ENCODE assay signal across 8 cellular contexts in the genomic region with DNA sequence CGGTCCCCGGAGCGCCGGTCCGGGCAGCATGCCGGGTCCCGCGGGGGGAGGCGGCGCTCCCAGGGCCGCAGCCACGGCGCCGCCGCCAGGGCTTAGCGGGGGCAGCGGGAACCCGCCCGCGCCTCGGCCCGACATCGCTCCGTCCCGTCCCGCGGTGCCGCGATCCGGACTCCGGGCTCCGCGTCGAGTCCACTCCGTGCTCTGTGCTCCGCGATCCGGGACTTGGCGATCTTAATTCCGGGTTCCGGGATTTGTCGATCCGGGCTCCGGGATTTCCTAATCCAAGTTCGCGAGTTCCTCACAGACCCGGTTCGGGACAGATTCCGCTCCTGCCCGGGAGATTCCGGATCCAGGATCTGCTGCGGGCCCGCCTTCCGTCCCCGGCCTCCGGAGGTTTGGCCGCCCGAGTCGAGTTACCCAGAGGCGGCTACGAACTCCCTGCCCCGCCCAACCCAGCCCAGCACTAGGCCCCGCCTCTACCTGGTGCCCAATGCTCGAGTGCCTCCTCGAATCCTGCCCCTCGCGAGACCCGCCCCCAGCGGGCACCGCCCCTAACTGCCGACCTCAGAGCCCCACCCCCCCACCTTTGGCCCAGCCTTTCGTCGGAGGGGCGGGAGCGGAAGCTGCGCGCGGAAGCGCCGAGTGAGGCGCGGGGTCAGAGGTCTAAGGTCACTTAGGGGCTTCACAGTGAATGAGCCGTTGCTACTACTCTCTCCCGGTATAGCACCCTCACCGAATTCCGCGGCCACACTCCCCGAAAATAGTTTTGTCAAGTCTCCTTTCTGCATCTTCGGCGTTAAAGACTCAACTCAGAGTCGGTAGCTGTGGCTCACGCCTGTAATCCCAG. TPM values are rescaled to one million over a fixed set of nuclear protein-coding genes. Genes with fewer than 3 reads are reported as not detected.
DNase-seq lines count a peak whose midpoint lies in the region; ATAC-seq and TF ChIP-seq lines count a peak whose summit lies in the region.

A gene (minus strand): TSS at position 146 of the 847 bp plus-strand sequence. CDS start 11 bp downstream, at position 135.

- H3K4me1 ChIP-seq in esophagus (ENCODE audit: control insufficient read depth in 2 of 2, insufficient read depth in 2 of 2, low read length in 1 of 2): peaks cover 16% of the 10 kb centered on the region in 2 donors
- peaks cover 47% of the 10 kb centered on the region for H3K4me1 ChIP-seq in muscle layer of colon (ENCODE audit: insufficient read depth, low read length)

- H3K36me3 ChIP-seq in esophagus (ENCODE audit: control insufficient read depth in 2 of 2, insufficient read depth in 2 of 2, low read length in 1 of 2): no peaks in the 10 kb centered on the region
- H3K36me3 ChIP-seq in muscle layer of colon (ENCODE audit: insufficient read depth, low read length): no peaks in the 10 kb centered on the region

- H3K27ac ChIP-seq in esophagus (ENCODE audit: low read depth in 2 of 2, low read length in 1 of 2) (peak within 1 kb of the TSS; percentile 95 to 96), muscle layer of colon (ENCODE audit: low read depth, low read length) (peak within 1 kb of the TSS; percentile 99)

- H3K9me3 Mint-ChIP-seq in activated T-cell treated with anti-CD3 and anti-CD28 coated beads, Interleukin-2, amount 50 U/mL, for 4 hours: peaks cover under 1% of the 10 kb centered on the region

- H3K36me3 Mint-ChIP-seq in activated T-cell treated with anti-CD3 and anti-CD28 coated beads, Interleukin-2, amount 50 U/mL, for 4 hours (ENCODE audit: insufficient read depth): no peaks in the 10 kb centered on the region

- peak within 1 kb of the TSS; percentile 96 for H3K4me3 Mint-ChIP-seq in activated T-cell treated with anti-CD3 and anti-CD28 coated beads, Interleukin-2, amount 50 U/mL, for 4 hours

- H3K4me3 ChIP-seq in esophagus (ENCODE audit: low read depth in 1 of 2, low read length in 2 of 2) (peak within 1 kb of the TSS; percentile 94), muscle layer of colon (ENCODE audit: low read depth in 1 of 2, low read length in 2 of 2) (peak within 1 kb of the TSS; percentile 82 to 90)

- 0 to 1% methylated on average over 87 to 92 of the region's 92 CpGs for WGBS in esophagus, 2 donors

- no peaks in the 10 kb centered on the region for H3K27me3 Mint-ChIP-seq in activated T-cell treated with anti-CD3 and anti-CD28 coated beads, Interleukin-2, amount 50 U/mL, for 4 hours (ENCODE audit: low read depth)

- DNase-seq in DMS153 treated with DMSO at 0.1 percent for 48 hours (lab: John Stamatoyannopoulos, UW; ENCODE audit: unreplicated experiment) (peak; percentile 99), KG1 (lab: John Stamatoyannopoulos, UW) (peak; percentile 94)
- DNase-seq in activated T-cell treated with anti-CD3 and anti-CD28 coated beads, Interleukin-2, amount 50 U/mL, for 4 hours: peak; percentile 99
- peak; percentile 98 for DNase-seq in stimulated activated CD8-positive, alpha-beta memory T cell treated with anti-CD3 and anti-CD28 coated beads, Interleukin-7, amount 100 ng/mL, for 24 hours (ENCODE audit: low read depth)

- H3K4me1 Mint-ChIP-seq in activated T-cell treated with anti-CD3 and anti-CD28 coated beads, Interleukin-2, amount 50 U/mL, for 4 hours (ENCODE audit: low read depth): peaks cover 39% of the 10 kb centered on the region

- H3K9ac ChIP-seq in muscle layer of colon (ENCODE audit: low read length): peak within 1 kb of the TSS; percentile 87

- H3K27me3 ChIP-seq in esophagus (ENCODE audit: control insufficient read depth in 1 of 2, insufficient read depth in 2 of 2, low read length in 2 of 2): no peaks in the 10 kb centered on the region
- no peaks in the 10 kb centered on the region for H3K27me3 ChIP-seq in muscle layer of colon (ENCODE audit: control insufficient read depth in 1 of 2, insufficient read depth in 2 of 2, low read length in 2 of 2)

- ATAC-seq in GM21723 (IDR thresholded peaks at IDR 0.05; ENCODE audit: unreplicated experiment): peak; percentile 78
- peak; percentile 92 for ATAC-seq in activated T-cell treated with anti-CD3 and anti-CD28 coated beads, Interleukin-2, amount 50 U/mL, for 4 hours

- H3K9me3 ChIP-seq in esophagus (ENCODE audit: control insufficient read depth in 2 of 2, insufficient read depth in 1 of 2, low read depth in 1 of 2, low read length in 1 of 2) (no peaks in the 10 kb centered on the region), muscle layer of colon (ENCODE audit: low read length) (no peaks in the 10 kb centered on the region)

TF ChIP-seq in PFSK-1, 5 proteins besides CTCF, POLR2A, EP300 and RAD21:
- TF ChIP-seq POLR2AphosphoS5 (IDR thresholded peaks at IDR 0.05; ENCODE audit: low read depth, low read length): peak; percentile 32; the same call in 1 of the 2 replicates
- TF ChIP-seq, protein P1, sequence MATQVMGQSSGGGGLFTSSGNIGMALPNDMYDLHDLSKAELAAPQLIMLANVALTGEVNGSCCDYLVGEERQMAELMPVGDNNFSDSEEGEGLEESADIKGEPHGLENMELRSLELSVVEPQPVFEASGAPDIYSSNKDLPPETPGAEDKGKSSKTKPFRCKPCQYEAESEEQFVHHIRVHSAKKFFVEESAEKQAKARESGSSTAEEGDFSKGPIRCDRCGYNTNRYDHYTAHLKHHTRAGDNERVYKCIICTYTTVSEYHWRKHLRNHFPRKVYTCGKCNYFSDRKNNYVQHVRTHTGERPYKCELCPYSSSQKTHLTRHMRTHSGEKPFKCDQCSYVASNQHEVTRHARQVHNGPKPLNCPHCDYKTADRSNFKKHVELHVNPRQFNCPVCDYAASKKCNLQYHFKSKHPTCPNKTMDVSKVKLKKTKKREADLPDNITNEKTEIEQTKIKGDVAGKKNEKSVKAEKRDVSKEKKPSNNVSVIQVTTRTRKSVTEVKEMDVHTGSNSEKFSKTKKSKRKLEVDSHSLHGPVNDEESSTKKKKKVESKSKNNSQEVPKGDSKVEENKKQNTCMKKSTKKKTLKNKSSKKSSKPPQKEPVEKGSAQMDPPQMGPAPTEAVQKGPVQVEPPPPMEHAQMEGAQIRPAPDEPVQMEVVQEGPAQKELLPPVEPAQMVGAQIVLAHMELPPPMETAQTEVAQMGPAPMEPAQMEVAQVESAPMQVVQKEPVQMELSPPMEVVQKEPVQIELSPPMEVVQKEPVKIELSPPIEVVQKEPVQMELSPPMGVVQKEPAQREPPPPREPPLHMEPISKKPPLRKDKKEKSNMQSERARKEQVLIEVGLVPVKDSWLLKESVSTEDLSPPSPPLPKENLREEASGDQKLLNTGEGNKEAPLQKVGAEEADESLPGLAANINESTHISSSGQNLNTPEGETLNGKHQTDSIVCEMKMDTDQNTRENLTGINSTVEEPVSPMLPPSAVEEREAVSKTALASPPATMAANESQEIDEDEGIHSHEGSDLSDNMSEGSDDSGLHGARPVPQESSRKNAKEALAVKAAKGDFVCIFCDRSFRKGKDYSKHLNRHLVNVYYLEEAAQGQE (IDR thresholded peaks at IDR 0.05; ENCODE audit: insufficient read depth in 1 of 2, low read depth in 2 of 2, low read length in 2 of 2): peak in 1 of 2 experiments; percentile 57; a peak in 2 of 4 replicates
- peak; percentile 56; the same call in 1 of the 2 replicates for TF ChIP-seq SIN3A (IDR thresholded peaks at IDR 0.05; ENCODE audit: borderline replicate concordance, insufficient read depth, low read length)
- TF ChIP-seq TAF1 (IDR thresholded peaks at IDR 0.05; ENCODE audit: borderline replicate concordance, insufficient read depth, low read length): peak; percentile 92
- peak; percentile 89 for TF ChIP-seq FOXP2 (optimal IDR thresholded peaks at IDR 0.05; ENCODE audit: borderline replicate concordance, extremely low read depth, extremely low read length, insufficient read depth)

RNA-seq across cellular contexts. Expression of the gene that starts here (rescaled TPM):
- polyA plus RNA-seq in PFSK-1 (2012; ENCODE audit: insufficient read length, low read depth): 94.1 TPM
- total RNA-seq in activated T-cell treated with anti-CD3 and anti-CD28 coated beads, Interleukin-2, amount 50 U/mL, for 4 hours: 10 to 100 TPM; 81.4 to 87.9 (median 83.8) TPM
- polyA plus RNA-seq in esophagus: 10 to 100 TPM; 54.4 to 62.4 TPM

Comparison
In these comparisons a context has a peak if more than half of its experiments do, and no peak if none do; other contexts are left out.
1. Peak in every context shown above with its lines: DNase-seq, ATAC-seq, H3K4me3 ChIP-seq and H3K27ac ChIP-seq.